In the genomic region with DNA sequence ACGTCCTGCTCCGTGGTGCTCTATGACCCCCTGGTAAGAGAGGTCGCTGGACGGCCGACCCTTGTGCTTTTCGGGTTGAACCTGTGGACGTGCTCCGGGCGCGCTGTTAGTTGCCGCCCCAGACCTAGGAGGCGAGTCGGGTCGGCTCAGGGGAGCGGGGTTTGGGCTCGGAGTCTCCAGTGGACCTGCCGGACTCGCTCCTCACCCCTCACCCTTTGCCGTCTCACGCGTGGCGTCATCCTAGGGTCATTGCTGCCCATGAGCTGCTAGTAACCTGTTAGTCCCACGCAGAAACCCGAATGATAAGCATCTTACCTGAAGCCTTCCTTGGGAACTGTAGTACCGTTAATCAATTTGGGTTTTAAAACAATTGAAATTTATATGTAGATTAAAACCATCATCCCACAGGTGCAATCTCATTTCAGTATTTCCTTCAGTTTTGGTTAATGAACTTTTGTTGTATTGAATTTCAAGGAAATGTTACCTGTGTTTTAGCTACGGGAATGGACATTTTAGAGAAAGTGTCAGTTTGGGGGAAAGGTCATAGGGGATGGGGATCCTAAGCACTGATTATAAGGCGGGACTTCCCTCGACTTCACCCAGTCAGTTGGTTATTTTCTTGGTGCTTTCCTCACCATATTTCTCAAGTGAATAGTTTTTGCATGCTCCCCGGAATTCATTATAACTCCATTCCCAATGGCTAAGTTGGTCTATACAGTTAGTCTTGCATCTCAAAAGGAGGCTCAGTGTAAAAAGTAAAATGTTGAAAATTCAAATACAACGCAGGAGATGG, we compare ENCODE assay signal across 9 cellular contexts. TPM values are rescaled to one million over a fixed set of nuclear protein-coding genes. Genes with fewer than 3 reads are reported as not detected.
DNase-seq lines count a peak whose midpoint lies in the region; ATAC-seq, FAIRE-seq and TF ChIP-seq lines count a peak whose summit lies in the region.
"Had no signal": no experiment of that assay in that cellular context is flagged by ENCODE, and none has a peak within 500 bp of the region (broad histone marks: within the 10 kb centered on the region; RNA-seq: fewer than 3 reads in every experiment).

No MANE protein-coding gene starts in this region.

- peak overlapping the region; percentile 98 for H3K4me2 ChIP-seq in DOHH2 (ENCODE audit: low read length)

- no peaks in the 10 kb centered on the region for H3K27me3 ChIP-seq in DOHH2 (ENCODE audit: control insufficient read depth, low read length)

- peaks cover 13% of the 10 kb centered on the region for H4K20me1 ChIP-seq in DOHH2 (ENCODE audit: control insufficient read depth, insufficient read depth, low read depth, low read length)

- peaks cover 72% of the 10 kb centered on the region for H3K79me2 ChIP-seq in DOHH2 (ENCODE audit: control insufficient read depth, low read length)

- TF ChIP-seq CTCF in DOHH2 (IDR thresholded peaks at IDR 0.05; ENCODE audit: low read depth, low read length, poor library complexity, severe bottlenecking) (no peak), astrocyte of the spinal cord (IDR thresholded peaks at IDR 0.05; ENCODE audit: low read depth, low read length) (no peak), kidney (IDR thresholded peaks at IDR 0.05; ENCODE audit: borderline replicate concordance, extremely low read depth, insufficient read depth) (no peak)

- no peaks in the 10 kb centered on the region for H3K9me2 ChIP-seq in DOHH2 (replicated peaks; ENCODE audit: control insufficient read depth, low read length)

- in situ Hi-C loops in astrocyte of the spinal cord (cut with HindIII; ENCODE audit: low sequenced_read_pairs), result no loop called here

- FAIRE-seq in kidney (lab: Jason Lieb, UNC), result no peak
- FAIRE-seq: TTC549 had no signal

- H3K4me1 ChIP-seq in DOHH2 (ENCODE audit: control insufficient read depth, low read length) (peaks cover 33% of the 10 kb centered on the region), kidney (ENCODE audit: control insufficient read depth in 1 of 2, insufficient read depth in 1 of 2, low read depth in 1 of 2, low read length in 2 of 2) (peaks cover 9 to 12% of the 10 kb centered on the region in 2 donors)

- peak; percentile 24 for ATAC-seq in GM21367 (IDR thresholded peaks at IDR 0.05; ENCODE audit: unreplicated experiment)
- ATAC-seq in HG03571 (IDR thresholded peaks at IDR 0.05; ENCODE audit: unreplicated experiment), result peak; percentile 8

- DNase-seq in astrocyte of the spinal cord (ENCODE audit: low read depth, low spot score) (no peak), kidney (no peak), NCI-H1436 (lab: John Stamatoyannopoulos, UW) (no peak), middle frontal gyrus (ENCODE audit: extremely low spot score, low spot score) (no peak)

- peak overlapping the region; percentile 87 to 98 for H3K9ac ChIP-seq in kidney (ENCODE audit: low read length in 2 of 2)

- H3K4me3 ChIP-seq in DOHH2 (ENCODE audit: low read length) (peak overlapping the region; percentile 98), astrocyte of the spinal cord (ENCODE audit: low read depth, low read length) (peak overlapping the region; percentile 99), kidney (ENCODE audit: low read length in 2 of 2) (peak overlapping the region; percentile 92 to 93)

- no peaks in the 10 kb centered on the region for H3F3A ChIP-seq in DOHH2 (ENCODE audit: control insufficient read depth, insufficient read depth)

- H3K27ac ChIP-seq in DOHH2 (ENCODE audit: low read depth, low read length), result peak overlapping the region; percentile 84
- H3K27ac ChIP-seq in kidney (ENCODE audit: low read depth in 2 of 2, low read length in 2 of 2), result peak overlapping the region; percentile 99
- peak overlapping the region; percentile 99 for H3K27ac ChIP-seq in temporal lobe (ENCODE audit: low read depth, low read length)

- intact Hi-C loops in kidney (cut with DNase I), result no loop called here

- H3K36me3 ChIP-seq in DOHH2 (ENCODE audit: control insufficient read depth, low read length), result peaks cover 31% of the 10 kb centered on the region
- no peaks in the 10 kb centered on the region for H3K36me3 ChIP-seq in kidney (ENCODE audit: control insufficient read depth in 1 of 2, insufficient read depth in 2 of 2, low read length in 2 of 2)

- H3K9me3 ChIP-seq in DOHH2 (ENCODE audit: control insufficient read depth, insufficient read depth, low read length), result no peaks in the 10 kb centered on the region
- no peaks in the 10 kb centered on the region for H3K9me3 ChIP-seq in kidney (ENCODE audit: control insufficient read depth in 1 of 2, low read length in 2 of 2)

RNA-seq across cellular contexts. Expression of a gene that starts 0.5 kb away (rescaled TPM):
- 74.0 TPM for total RNA-seq in kidney
- polyA plus RNA-seq in kidney (ENCODE audit: insufficient read depth, low read depth, low replicate concordance), result 55.9 TPM
- total RNA-seq in temporal lobe, result 79.2 TPM

RNA-seq across cellular contexts. Expression of a gene that starts 1.1 kb away (rescaled TPM):
- total RNA-seq in kidney (44.7 TPM), temporal lobe (150 TPM)
- polyA plus RNA-seq in kidney (ENCODE audit: insufficient read depth, low read depth, low replicate concordance), result 27.3 TPM

RNA-seq across cellular contexts. Expression of a gene that starts 57.1 kb away (rescaled TPM):
- total RNA-seq in kidney, result 5.8 TPM
- polyA plus RNA-seq in kidney (ENCODE audit: insufficient read depth, low read depth, low replicate concordance), result 1.1 TPM
- total RNA-seq in temporal lobe, result 0.25 TPM
